Comparison of ENCODE assay signal across 9 cellular contexts in genomic region chr2:62286089-62286785, GRCh38.
"Had no signal": no experiment of that assay in that cellular context is flagged by ENCODE, and none has a peak within 500 bp of the region (broad histone marks: within the 10 kb centered on the region; RNA-seq: fewer than 3 reads in every experiment).

No MANE protein-coding gene starts in this region.

- FAIRE-seq: H54, HTR-8/SVneo, K562 had no signal

- H3K4me3 ChIP-seq: GM23248, K562 had no signal

- H3K27ac ChIP-seq: GM23248 had no signal

- H2AFZ ChIP-seq: GM23248 had no signal

- H3K4me3 Mint-ChIP-seq: H9, HFFc6 had no signal

- DNase-seq: GM23248, GOT3, H9, HFFc6, IMR-90 had no signal

- H3K9ac ChIP-seq: GM23248 had no signal

- H3K27ac Mint-ChIP-seq: HFFc6 had no signal

- ATAC-seq: HCT116, K562 had no signal
